11 cellular contexts compared by ENCODE assay signal in the genomic region with DNA sequence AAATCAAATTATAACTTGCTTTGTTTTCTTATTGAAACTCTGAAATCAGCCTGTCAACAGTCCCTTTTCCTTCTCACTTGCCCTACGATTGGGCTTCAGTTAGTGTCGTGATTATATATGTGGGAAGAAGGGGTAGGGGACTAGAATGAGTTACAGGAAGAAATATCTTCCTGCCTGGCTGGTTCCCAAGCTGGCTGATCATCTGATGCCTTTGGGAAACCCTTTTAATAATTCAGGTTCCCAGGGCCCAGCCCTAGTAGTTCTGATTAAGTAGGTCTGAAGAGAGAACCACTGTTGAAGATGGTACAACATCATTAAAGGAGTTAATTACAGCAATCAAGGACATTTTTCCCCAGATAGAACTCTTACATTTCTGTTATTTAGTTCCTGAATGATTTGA.
DNase-seq lines count a peak whose midpoint lies in the region; ATAC-seq and TF ChIP-seq lines count a peak whose summit lies in the region.
"Had no signal": no experiment of that assay in that cellular context is flagged by ENCODE, and none has a peak within 500 bp of the region (broad histone marks: within the 10 kb centered on the region; RNA-seq: fewer than 3 reads in every experiment).

No MANE protein-coding gene starts in this region.

- no peak overlapping the region for H3K4me3 Mint-ChIP-seq in nephron
- no peak overlapping the region for H3K4me3 Mint-ChIP-seq in activated CD4-positive, alpha-beta T cell treated with anti-CD3 and anti-CD28 coated beads, Interleukin-2, amount 10 ng/mL, durations not matched to agents 24 days and 14 days
- H3K4me3 Mint-ChIP-seq: activated naive CD8-positive, alpha-beta T cell treated with anti-CD3 and anti-CD28 coated beads, Interleukin-2, amount 10 ng/mL, durations not matched to agents 7 days and 5 days had no signal

- H3K27me3 ChIP-seq in foreskin keratinocyte: no peaks in the 10 kb centered on the region

- intact Hi-C loops in activated CD4-positive, alpha-beta T cell treated with anti-CD3 and anti-CD28 coated beads, Interleukin-2, amount 10 ng/mL, durations not matched to agents 24 days and 14 days (cut with micrococcal nuclease): no loop called here

- peak overlapping the region; percentile 26 to 56 for H3K27ac ChIP-seq in coronary artery
- no peak overlapping the region for H3K27ac ChIP-seq in foreskin keratinocyte

- TF ChIP-seq CTCF in coronary artery (IDR thresholded peaks at IDR 0.05) (no peak), nephron (IDR thresholded peaks at IDR 0.05; ENCODE audit: unreplicated experiment in 3 of 3) (no peak), foreskin keratinocyte (conservative IDR thresholded peaks at IDR 0.05) (no peak)

- in situ Hi-C loops in ACHN (cut with HindIII; ENCODE audit: low pct_ligation_motif_present, low pct_unique_long_range_greater_than_20kb, low sequenced_read_pairs): no loop called here

- H3K36me3 Mint-ChIP-seq in nephron (ENCODE audit: low read depth): peaks cover 61% of the 10 kb centered on the region
- H3K36me3 Mint-ChIP-seq in activated CD4-positive, alpha-beta T cell treated with anti-CD3 and anti-CD28 coated beads, Interleukin-2, amount 10 ng/mL, durations not matched to agents 24 days and 14 days (ENCODE audit: low read depth): peaks cover 57% of the 10 kb centered on the region

- H3K4me3 ChIP-seq in coronary artery: no peak overlapping the region

- peak; percentile 31 for DNase-seq in ACHN
- peak; percentile 5 for DNase-seq in M059J (ENCODE audit: low read depth)
- no peak for DNase-seq in coronary artery (ENCODE audit: low spot score)
- DNase-seq in foreskin keratinocyte: no peak
- DNase-seq in T-helper 9 cell: no peak
- no peak for DNase-seq in activated CD4-positive, alpha-beta T cell treated with anti-CD3 and anti-CD28 coated beads, Interleukin-2, amount 10 ng/mL, durations not matched to agents 24 days and 14 days
- DNase-seq: activated naive CD8-positive, alpha-beta T cell treated with anti-CD3 and anti-CD28 coated beads, Interleukin-2, amount 10 ng/mL, durations not matched to agents 7 days and 5 days; NCI-H446; nucleus accumbens had no signal

- ATAC-seq in foreskin keratinocyte: no peak
- no peak for ATAC-seq in HG03097 (IDR thresholded peaks at IDR 0.05; ENCODE audit: low FRiP score, unreplicated experiment)

- no peaks in the 10 kb centered on the region for H3K9me3 Mint-ChIP-seq in nephron
- no peaks in the 10 kb centered on the region for H3K9me3 Mint-ChIP-seq in activated CD4-positive, alpha-beta T cell treated with anti-CD3 and anti-CD28 coated beads, Interleukin-2, amount 10 ng/mL, durations not matched to agents 24 days and 14 days

- H3K4me1 Mint-ChIP-seq in nephron: peaks cover 42% of the 10 kb centered on the region
- peaks cover 36% of the 10 kb centered on the region for H3K4me1 Mint-ChIP-seq in activated CD4-positive, alpha-beta T cell treated with anti-CD3 and anti-CD28 coated beads, Interleukin-2, amount 10 ng/mL, durations not matched to agents 24 days and 14 days

- H3K4me1 ChIP-seq in foreskin keratinocyte: no peaks in the 10 kb centered on the region

- peak overlapping the region; percentile 32 to 53 (median 43) for H3K27ac Mint-ChIP-seq in nephron
- no peak overlapping the region for H3K27ac Mint-ChIP-seq in activated CD4-positive, alpha-beta T cell treated with anti-CD3 and anti-CD28 coated beads, Interleukin-2, amount 10 ng/mL, durations not matched to agents 24 days and 14 days
- H3K27ac Mint-ChIP-seq: activated naive CD8-positive, alpha-beta T cell treated with anti-CD3 and anti-CD28 coated beads, Interleukin-2, amount 10 ng/mL, durations not matched to agents 7 days and 5 days had no signal

- H3K27me3 Mint-ChIP-seq in nephron (ENCODE audit: low read depth): no peaks in the 10 kb centered on the region
- H3K27me3 Mint-ChIP-seq in activated CD4-positive, alpha-beta T cell treated with anti-CD3 and anti-CD28 coated beads, Interleukin-2, amount 10 ng/mL, durations not matched to agents 24 days and 14 days: no peaks in the 10 kb centered on the region
- H3K27me3 Mint-ChIP-seq: activated naive CD8-positive, alpha-beta T cell treated with anti-CD3 and anti-CD28 coated beads, Interleukin-2, amount 10 ng/mL, durations not matched to agents 7 days and 5 days had no signal

Comparison
In these comparisons a context has a peak if more than half of its experiments do, and no peak if none do; other contexts are left out.
1. DNase-seq: peak in ACHN (single experiment) and M059J (single experiment); none in coronary artery (single experiment), foreskin keratinocyte (0 of 2), T-helper 9 cell (single experiment) and activated CD4-positive, alpha-beta T cell treated with anti-CD3 and anti-CD28 coated beads, Interleukin-2, amount 10 ng/mL, durations not matched to agents 24 days and 14 days (single experiment).